In the genomic region with DNA sequence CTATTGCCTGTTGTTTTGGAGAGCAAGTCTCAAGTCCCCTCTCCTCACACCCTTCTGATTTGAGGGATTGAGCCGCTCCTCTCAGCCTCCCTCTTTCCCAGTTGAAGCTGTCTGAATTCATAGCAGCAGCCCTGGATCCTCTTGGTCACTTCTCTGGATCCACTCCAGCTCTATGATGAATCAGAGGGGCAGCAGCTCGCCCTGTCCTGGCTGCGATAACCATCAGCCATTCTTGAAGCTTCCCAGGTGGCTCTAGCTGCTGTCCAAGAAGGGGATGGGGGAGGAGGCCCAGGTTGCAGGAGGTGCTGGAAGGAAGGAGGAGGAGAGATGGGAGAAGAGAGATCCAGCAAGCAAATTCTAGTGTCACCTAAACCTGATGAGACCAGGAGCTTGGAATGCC, we compare ENCODE assay signal across 16 cellular contexts. TPM values are rescaled to one million over a fixed set of nuclear protein-coding genes. Genes with fewer than 3 reads are reported as not detected.
A peak's percentile ranks its signal among the peaks of the same experiment; 100 is the strongest.
DNase-seq lines count a peak whose midpoint lies in the region; ATAC-seq and TF ChIP-seq lines count a peak whose summit lies in the region.
"Had no signal": no experiment of that assay in that cellular context is flagged by ENCODE, and none has a peak within 500 bp of the region (broad histone marks: within the 10 kb centered on the region; RNA-seq: fewer than 3 reads in every experiment).

No MANE protein-coding gene starts in this region.

- no peak for TF ChIP-seq RAD21 in IMR-90 (IDR thresholded peaks at IDR 0.05; ENCODE audit: low read length)

- H2AFZ ChIP-seq in IMR-90 (replicated peaks; ENCODE audit: low read length, poor library complexity): no peak overlapping the region

- CTCF ChIA-PET in IMR-90 (lab: Yijun Ruan, JAX): interaction anchor here (0.6 kb wide), 1 partner anchor 202 kb away, joined by 6 read pairs; no protein-coding TSS in a partner anchor

- POLR2A ChIA-PET in IMR-90 (lab: Charles Lee; ENCODE audit: unreplicated experiment): no interaction called here

- no peak overlapping the region for H3K4me3 Mint-ChIP-seq in memory B cell

- H3K9me3 ChIP-seq in IMR-90 (ENCODE audit: control insufficient read depth, insufficient read depth, low read length) (no peaks in the 10 kb centered on the region), esophagus squamous epithelium (no peaks in the 10 kb centered on the region)
- H3K9me3 ChIP-seq: stomach had no signal

- TF ChIP-seq POLR2A in IMR-90 (IDR thresholded peaks at IDR 0.05; ENCODE audit: low read depth, low read length) (no peak), esophagus squamous epithelium (IDR thresholded peaks at IDR 0.05) (no peak)

- DNase-seq in AG20443 (ENCODE audit: low spot score) (peak; percentile 77), IMR-90 (peak; percentile 72), astrocyte of the spinal cord (ENCODE audit: low read depth, low spot score) (peak; percentile 45), memory B cell (ENCODE audit: low spot score in 2 of 2) (no peak), esophagus squamous epithelium (lab: John Stamatoyannopoulos, UW) (no peak), SIG-M5 treated with dmso at 0.1 percent for 504 hours (lab: John Stamatoyannopoulos, UW; ENCODE audit: unreplicated experiment) (no peak)
- DNase-seq in effector CD4-positive, alpha-beta T cell: no peak
- DNase-seq: activated CD4-positive, alpha-beta T cell treated with anti-CD3 and anti-CD28 coated beads for 1 hour; GF-D8; Kasumi-1; mesendoderm; NCI-H2107; stomach had no signal

- H3K27me3 ChIP-seq in IMR-90 (ENCODE audit: control insufficient read depth, insufficient read depth, low read length): no peaks in the 10 kb centered on the region
- H3K27me3 ChIP-seq in esophagus squamous epithelium: no peaks in the 10 kb centered on the region
- H3K27me3 ChIP-seq: stomach had no signal

- H3K9me1 ChIP-seq in IMR-90 (ENCODE audit: insufficient read depth, low read length): peaks cover 47% of the 10 kb centered on the region

- no peak overlapping the region for H3K27ac ChIP-seq in IMR-90 (ENCODE audit: insufficient read depth, low read length)
- no peak overlapping the region for H3K27ac ChIP-seq in esophagus squamous epithelium
- H3K27ac ChIP-seq: C4-2B, SK-N-MC had no signal

- in situ Hi-C loops in IMR-90 (cut with MboI; ENCODE audit: low sequenced_read_pairs): loop anchor here (10.0 kb wide), 1 partner anchor 163 kb away; no protein-coding TSS in a partner anchor
- in situ Hi-C loops in astrocyte of the spinal cord (cut with HindIII; ENCODE audit: low sequenced_read_pairs): no loop called here

- no peak overlapping the region for H3K23ac ChIP-seq in IMR-90 (ENCODE audit: low read depth, low read length)

- ATAC-seq in IMR-90 (ENCODE audit: low read depth) (peak; percentile 61), memory B cell (ENCODE audit: low read depth) (no peak), HG02852 (IDR thresholded peaks at IDR 0.05; ENCODE audit: unreplicated experiment) (no peak)

- no CpG with 5 or more reads among the region's 3 CpGs for WGBS in IMR-90 (ENCODE audit: extremely low coverage in 2 of 2, insufficient read length in 1 of 2), 2 experiments
- WGBS in esophagus squamous epithelium, 2 donors: 69 to 86% methylated on average over 1 to 3 of the region's 3 CpGs

- no peak overlapping the region; the same call in 1 of the 2 replicates for H3K4me2 ChIP-seq in IMR-90 (ENCODE audit: low read depth, low read length)

- H3K4me1 ChIP-seq in IMR-90 (ENCODE audit: control insufficient read depth, insufficient read depth, low read length) (peaks cover 33% of the 10 kb centered on the region), esophagus squamous epithelium (peaks cover 5 to 67% (median 15%) of the 10 kb centered on the region in 3 donors)

- H3K14ac ChIP-seq in IMR-90 (replicated peaks; ENCODE audit: low read depth, low read length): no peak overlapping the region

- no peak overlapping the region for H3K56ac ChIP-seq in IMR-90 (ENCODE audit: extremely low read depth, insufficient read depth, low read length)

- no peak overlapping the region for H2BK20ac ChIP-seq in IMR-90 (ENCODE audit: low read depth, low read length)

- no peak overlapping the region for H4K8ac ChIP-seq in IMR-90 (ENCODE audit: low read depth in 2 of 2, low read length in 2 of 2)

- no peaks in the 10 kb centered on the region for H3K9me3 Mint-ChIP-seq in memory B cell

- H3K36me3 ChIP-seq in IMR-90 (ENCODE audit: control insufficient read depth, insufficient read depth, low read length) (peaks cover 26% of the 10 kb centered on the region), esophagus squamous epithelium (peaks cover 0 to 71% (median 3%) of the 10 kb centered on the region in 3 donors)

- peaks cover 32% of the 10 kb centered on the region for H3K4me1 Mint-ChIP-seq in memory B cell

- intact Hi-C loops in IMR-90 (cut with micrococcal nuclease): no loop called here
- intact Hi-C loops in esophagus squamous epithelium (cut with DNase I): loop anchor here (10.0 kb wide), 1 partner anchor 303 kb away; no protein-coding TSS in a partner anchor

- no peak overlapping the region for H4K5ac ChIP-seq in IMR-90 (ENCODE audit: low read depth, low read length)

- BruUV-seq in IMR-90 (replicated peaks; lab: Mats Ljungman, UMichigan): no TSS peak

- no peak overlapping the region for H3K4ac ChIP-seq in IMR-90 (ENCODE audit: low read depth, low read length)

- H3K79me1 ChIP-seq in IMR-90 (ENCODE audit: low read depth in 1 of 2, low read length in 2 of 2): peaks cover 60 to 98% of the 10 kb centered on the region in 2 experiments

- H3K27ac Mint-ChIP-seq in memory B cell: peak overlapping the region; percentile 70

- H3K27me3 Mint-ChIP-seq in memory B cell: no peaks in the 10 kb centered on the region

- H4K20me1 ChIP-seq in IMR-90 (ENCODE audit: insufficient read depth, low read length): peaks cover 93% of the 10 kb centered on the region

- no peak overlapping the region for H3K9ac ChIP-seq in IMR-90 (ENCODE audit: low read depth, low read length)

- dilution Hi-C loops in IMR-90 (cut with HindIII; ENCODE audit: low sequenced_read_pairs, unreplicated experiment): no loop called here

- H3K18ac ChIP-seq in IMR-90 (ENCODE audit: low read depth, low read length): no peak overlapping the region

- no peak overlapping the region for H2AK9ac ChIP-seq in IMR-90 (replicated peaks; ENCODE audit: low read depth, low read length, poor library complexity)

- H2BK5ac ChIP-seq in IMR-90 (ENCODE audit: low read depth, low read length, poor library complexity, severe bottlenecking): no peak overlapping the region

- H3K4me3 ChIP-seq in IMR-90 (ENCODE audit: insufficient read depth, low read depth, low read length) (no peak overlapping the region), astrocyte of the spinal cord (ENCODE audit: low read depth, low read length) (no peak overlapping the region), esophagus squamous epithelium (no peak overlapping the region)
- H3K4me3 ChIP-seq: SK-N-MC, stomach had no signal

- TF ChIP-seq CTCF in IMR-90 (conservative IDR thresholded peaks at IDR 0.05; ENCODE audit: low read depth, low read length): no peak
- no peak for TF ChIP-seq CTCF in astrocyte of the spinal cord (IDR thresholded peaks at IDR 0.05; ENCODE audit: low read depth, low read length)
- no peak for TF ChIP-seq CTCF in esophagus squamous epithelium (IDR thresholded peaks at IDR 0.05)

- peaks cover 22% of the 10 kb centered on the region for H3K36me3 Mint-ChIP-seq in memory B cell

- no peak overlapping the region for H4K91ac ChIP-seq in IMR-90 (ENCODE audit: insufficient read depth, low read depth, low read length)

- H2AK5ac ChIP-seq in IMR-90 (ENCODE audit: low read depth, low read length): no peak overlapping the region

- H2BK15ac ChIP-seq in IMR-90 (ENCODE audit: low read depth, low read length): no peak overlapping the region

- no peak overlapping the region for H2BK120ac ChIP-seq in IMR-90 (ENCODE audit: low read depth, low read length)

TF ChIP-seq in IMR-90, 13 proteins besides CTCF, POLR2A, EP300 and RAD21:
- TF ChIP-seq, protein P1, sequence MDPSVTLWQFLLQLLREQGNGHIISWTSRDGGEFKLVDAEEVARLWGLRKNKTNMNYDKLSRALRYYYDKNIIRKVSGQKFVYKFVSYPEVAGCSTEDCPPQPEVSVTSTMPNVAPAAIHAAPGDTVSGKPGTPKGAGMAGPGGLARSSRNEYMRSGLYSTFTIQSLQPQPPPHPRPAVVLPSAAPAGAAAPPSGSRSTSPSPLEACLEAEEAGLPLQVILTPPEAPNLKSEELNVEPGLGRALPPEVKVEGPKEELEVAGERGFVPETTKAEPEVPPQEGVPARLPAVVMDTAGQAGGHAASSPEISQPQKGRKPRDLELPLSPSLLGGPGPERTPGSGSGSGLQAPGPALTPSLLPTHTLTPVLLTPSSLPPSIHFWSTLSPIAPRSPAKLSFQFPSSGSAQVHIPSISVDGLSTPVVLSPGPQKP (IDR thresholded peaks at IDR 0.05; ENCODE audit: borderline replicate concordance, low read depth, low read length): no peak
- TF ChIP-seq FOS (IDR thresholded peaks at IDR 0.05; ENCODE audit: low read depth, low read length): 0 out of 2 replicates have a peak, but pooled peaks have one; percentile 36

RNA-seq across cellular contexts. Expression of a gene that starts 31.3 kb away (rescaled TPM):
- not detected in 2 replicates for total RNA-seq in IMR-90 (2012; rRNA removed)
- not detected in 2 replicates for polyA plus RNA-seq in IMR-90 (2012; rRNA removed)
- polyA plus RNA-seq in IMR-90 (2012; cell fraction: cytosol; rRNA removed): 0.01 TPM in 1 of 2 replicates, not detected in the other
- not detected in 2 replicates for polyA plus RNA-seq in IMR-90 (2012; cell fraction: nucleus; rRNA removed; ENCODE audit: low replicate concordance)
- total RNA-seq in esophagus squamous epithelium: 10 to 100 TPM in 1 of 4 donors, 1 to 10 TPM in 3; 4.8 to 11.9 (median 6.6) TPM

RNA-seq across cellular contexts. Expression of a gene that starts 59.1 kb away (rescaled TPM):
- 609 and 676 TPM in 2 replicates for total RNA-seq in IMR-90 (2012; rRNA removed)
- polyA plus RNA-seq in IMR-90 (2012; rRNA removed): 143 and 162 TPM in 2 replicates
- polyA plus RNA-seq in IMR-90 (2012; cell fraction: cytosol; rRNA removed): 33.0 and 68.9 TPM in 2 replicates
- 7.9 and 79.6 TPM in 2 replicates for polyA plus RNA-seq in IMR-90 (2012; cell fraction: nucleus; rRNA removed; ENCODE audit: low replicate concordance)
- 100 to 1,000 TPM; 157 to 259 (median 192) TPM for total RNA-seq in esophagus squamous epithelium

Comparison
In these comparisons a context has a peak if more than half of its experiments do, and no peak if none do; other contexts are left out.
1. DNase-seq: peak in AG20443 (single experiment), IMR-90 (single experiment) and astrocyte of the spinal cord (single experiment); none in memory B cell (0 of 2), effector CD4-positive, alpha-beta T cell (single experiment), esophagus squamous epithelium (single experiment) and SIG-M5 treated with dmso at 0.1 percent for 504 hours (single experiment).